1 cellular context compared by ENCODE assay signal in genomic region chr19:49997709-49998108, GRCh38.
TF ChIP-seq lines count a peak whose summit lies in the region.

No MANE protein-coding gene starts in this region.

TF ChIP-seq in H1, 55 proteins besides CTCF, POLR2A, EP300 and RAD21 (continued from another document):
- TF ChIP-seq, protein P1, sequence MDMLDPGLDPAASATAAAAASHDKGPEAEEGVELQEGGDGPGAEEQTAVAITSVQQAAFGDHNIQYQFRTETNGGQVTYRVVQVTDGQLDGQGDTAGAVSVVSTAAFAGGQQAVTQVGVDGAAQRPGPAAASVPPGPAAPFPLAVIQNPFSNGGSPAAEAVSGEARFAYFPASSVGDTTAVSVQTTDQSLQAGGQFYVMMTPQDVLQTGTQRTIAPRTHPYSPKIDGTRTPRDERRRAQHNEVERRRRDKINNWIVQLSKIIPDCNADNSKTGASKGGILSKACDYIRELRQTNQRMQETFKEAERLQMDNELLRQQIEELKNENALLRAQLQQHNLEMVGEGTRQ (IDR thresholded peaks at IDR 0.05; ENCODE audit: low read length), result peak; percentile 90
- TF ChIP-seq, protein P2, sequence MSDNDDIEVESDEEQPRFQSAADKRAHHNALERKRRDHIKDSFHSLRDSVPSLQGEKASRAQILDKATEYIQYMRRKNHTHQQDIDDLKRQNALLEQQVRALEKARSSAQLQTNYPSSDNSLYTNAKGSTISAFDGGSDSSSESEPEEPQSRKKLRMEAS (IDR thresholded peaks at IDR 0.05), result no peak
- TF ChIP-seq TCF12 (IDR thresholded peaks at IDR 0.05; ENCODE audit: low read depth, low read length) (no peak), RXRA (IDR thresholded peaks at IDR 0.05; ENCODE audit: insufficient read depth, low read depth, low read length) (no peak), TEAD4 (IDR thresholded peaks at IDR 0.05; ENCODE audit: low read depth, low read length) (no peak), CBX8 (IDR thresholded peaks at IDR 0.05; ENCODE audit: borderline replicate concordance, low read depth, low read length) (no peak)
TF ChIP-seq in H1: peak in this region for 4.
